1 cellular context compared by ENCODE assay signal in the genomic region with DNA sequence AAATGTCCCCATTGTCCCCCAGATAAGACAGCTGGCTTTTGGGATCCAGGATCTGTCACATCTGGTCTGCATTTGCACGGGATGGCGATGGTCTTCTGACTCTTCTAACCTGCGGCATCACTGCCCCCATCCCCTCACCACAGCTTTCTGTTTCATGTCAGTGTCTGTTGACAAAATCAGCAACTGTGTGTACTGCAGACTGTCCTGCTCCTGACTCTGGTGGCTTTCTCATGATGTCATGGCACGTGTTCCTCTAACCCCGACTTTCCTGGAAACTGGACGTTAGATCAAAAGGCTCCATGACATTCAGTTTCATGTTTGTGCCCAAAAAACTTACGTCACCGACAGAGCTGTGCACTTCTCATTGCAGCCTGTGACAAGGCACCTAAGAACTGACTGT.
A peak's percentile ranks its signal among the peaks of the same experiment; 100 is the strongest.
TF ChIP-seq lines count a peak whose summit lies in the region.

No MANE protein-coding gene starts in this region.

TF ChIP-seq in HepG2, 621 proteins besides CTCF, POLR2A, EP300 and RAD21 (continued from another document):
- TF ChIP-seq, protein P1, sequence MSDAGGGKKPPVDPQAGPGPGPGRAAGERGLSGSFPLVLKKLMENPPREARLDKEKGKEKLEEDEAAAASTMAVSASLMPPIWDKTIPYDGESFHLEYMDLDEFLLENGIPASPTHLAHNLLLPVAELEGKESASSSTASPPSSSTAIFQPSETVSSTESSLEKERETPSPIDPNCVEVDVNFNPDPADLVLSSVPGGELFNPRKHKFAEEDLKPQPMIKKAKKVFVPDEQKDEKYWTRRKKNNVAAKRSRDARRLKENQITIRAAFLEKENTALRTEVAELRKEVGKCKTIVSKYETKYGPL (CRISPR knock-in tag; IDR thresholded peaks at IDR 0.05), result no peak
- TF ChIP-seq KDM5A (IDR thresholded peaks at IDR 0.05; ENCODE audit: borderline replicate concordance, low read length) (no peak), SAP130 (CRISPR knock-in tag; IDR thresholded peaks at IDR 0.05; ENCODE audit: low read depth) (peak; percentile 28; the same call in 1 of the 2 replicates), U2AF1 (optimal IDR thresholded peaks at IDR 0.05; ENCODE audit: low read depth, low read length) (no peak), HMG20A (CRISPR knock-in tag; IDR thresholded peaks at IDR 0.05; ENCODE audit: borderline replicate concordance) (0 out of 2 replicates have a peak, but pooled peaks have one; percentile 28), TCF7L2 (IDR thresholded peaks at IDR 0.05; ENCODE audit: low read depth, low read length) (no peak), ZFP62 (CRISPR knock-in tag; IDR thresholded peaks at IDR 0.05) (no peak), ZNF282 (IDR thresholded peaks at IDR 0.05; ENCODE audit: partially characterized antibody) (no peak), FOXA1 (IDR thresholded peaks at IDR 0.05) (no peak), FOXA1 (CRISPR knock-in tag; IDR thresholded peaks at IDR 0.05) (0 out of 2 replicates have a peak, but pooled peaks have one; percentile 26), SIN3B (IDR thresholded peaks at IDR 0.05; ENCODE audit: low read length) (no peak), ZNF816 (CRISPR knock-in tag; IDR thresholded peaks at IDR 0.05; ENCODE audit: borderline replicate concordance) (no peak), BCL6 (CRISPR knock-in tag; IDR thresholded peaks at IDR 0.05) (peak; percentile 53; the same call in 1 of the 2 replicates)
- TF ChIP-seq, protein P2, sequence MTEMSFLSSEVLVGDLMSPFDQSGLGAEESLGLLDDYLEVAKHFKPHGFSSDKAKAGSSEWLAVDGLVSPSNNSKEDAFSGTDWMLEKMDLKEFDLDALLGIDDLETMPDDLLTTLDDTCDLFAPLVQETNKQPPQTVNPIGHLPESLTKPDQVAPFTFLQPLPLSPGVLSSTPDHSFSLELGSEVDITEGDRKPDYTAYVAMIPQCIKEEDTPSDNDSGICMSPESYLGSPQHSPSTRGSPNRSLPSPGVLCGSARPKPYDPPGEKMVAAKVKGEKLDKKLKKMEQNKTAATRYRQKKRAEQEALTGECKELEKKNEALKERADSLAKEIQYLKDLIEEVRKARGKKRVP (CRISPR knock-in tag; IDR thresholded peaks at IDR 0.05), result 0 out of 4 replicates have a peak, but pooled peaks of 1 of the 2 experiments have one; percentile 24
- TF ChIP-seq, protein P3, sequence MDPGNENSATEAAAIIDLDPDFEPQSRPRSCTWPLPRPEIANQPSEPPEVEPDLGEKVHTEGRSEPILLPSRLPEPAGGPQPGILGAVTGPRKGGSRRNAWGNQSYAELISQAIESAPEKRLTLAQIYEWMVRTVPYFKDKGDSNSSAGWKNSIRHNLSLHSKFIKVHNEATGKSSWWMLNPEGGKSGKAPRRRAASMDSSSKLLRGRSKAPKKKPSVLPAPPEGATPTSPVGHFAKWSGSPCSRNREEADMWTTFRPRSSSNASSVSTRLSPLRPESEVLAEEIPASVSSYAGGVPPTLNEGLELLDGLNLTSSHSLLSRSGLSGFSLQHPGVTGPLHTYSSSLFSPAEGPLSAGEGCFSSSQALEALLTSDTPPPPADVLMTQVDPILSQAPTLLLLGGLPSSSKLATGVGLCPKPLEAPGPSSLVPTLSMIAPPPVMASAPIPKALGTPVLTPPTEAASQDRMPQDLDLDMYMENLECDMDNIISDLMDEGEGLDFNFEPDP (CRISPR knock-in tag; conservative IDR thresholded peaks at IDR 0.05), result no peak
